Comparison of ENCODE assay signal across 8 cellular contexts in genomic region chr6:32816746-32817204, GRCh38. TPM values are rescaled to one million over a fixed set of nuclear protein-coding genes. Genes with fewer than 3 reads are reported as not detected.
DNase-seq lines count a peak whose midpoint lies in the region; ATAC-seq lines count a peak whose summit lies in the region.

Gene HLA-DOB, minus strand, starts transcription at chr6:32817002. Its CDS starts 51 bp downstream, at chr6:32816951.

- no peaks in the 10 kb centered on the region for H3K27me3 Mint-ChIP-seq in activated naive CD8-positive, alpha-beta T cell treated with anti-CD3 and anti-CD28 coated beads for 36 hours

- H3K27ac Mint-ChIP-seq in activated naive CD8-positive, alpha-beta T cell treated with anti-CD3 and anti-CD28 coated beads for 36 hours, result peak within 1 kb of the TSS; percentile 70

- peak within 1 kb of the TSS; percentile 50 for H3K4me3 Mint-ChIP-seq in activated naive CD8-positive, alpha-beta T cell treated with anti-CD3 and anti-CD28 coated beads for 36 hours

- peaks cover 17% of the 10 kb centered on the region for H3K4me1 Mint-ChIP-seq in activated naive CD8-positive, alpha-beta T cell treated with anti-CD3 and anti-CD28 coated beads for 36 hours

- H3K36me3 Mint-ChIP-seq in activated naive CD8-positive, alpha-beta T cell treated with anti-CD3 and anti-CD28 coated beads for 36 hours, result no peaks in the 10 kb centered on the region

- H3K9me3 Mint-ChIP-seq in activated naive CD8-positive, alpha-beta T cell treated with anti-CD3 and anti-CD28 coated beads for 36 hours, result no peaks in the 10 kb centered on the region

- ATAC-seq in HG02588 (IDR thresholded peaks at IDR 0.05; ENCODE audit: unreplicated experiment), result peak; percentile 57
- no peak for ATAC-seq in GM18870 (IDR thresholded peaks at IDR 0.05; ENCODE audit: unreplicated experiment)

- DNase-seq in EH (ENCODE audit: low read depth), result peak; percentile 24
- DNase-seq in activated naive CD8-positive, alpha-beta T cell treated with anti-CD3 and anti-CD28 coated beads for 36 hours, result no peak
- peak; percentile 71 for DNase-seq in medulla oblongata (ENCODE audit: extremely low spot score)
- no peak for DNase-seq in NCI-H526 treated with DMSO at 0.1 percent for 48 hours (lab: John Stamatoyannopoulos, UW)
- DNase-seq in NCI-H69 (lab: John Stamatoyannopoulos, UW), result no peak
- no peak for DNase-seq in activated gamma-delta T cell treated with Interleukin-2 at 50 U/mL for 16 hours

RNA-seq across cellular contexts. Expression of gene HLA-DOB, which starts in this region (rescaled TPM):
- 1 to 10 TPM; 1.9 to 2.1 TPM for total RNA-seq in activated naive CD8-positive, alpha-beta T cell treated with anti-CD3 and anti-CD28 coated beads for 36 hours

Comparison
In these comparisons a context has a peak if more than half of its experiments do, and no peak if none do; other contexts are left out.
1. DNase-seq: peak in EH (single experiment) and medulla oblongata (single experiment); none in activated naive CD8-positive, alpha-beta T cell treated with anti-CD3 and anti-CD28 coated beads for 36 hours (single experiment), NCI-H526 treated with DMSO at 0.1 percent for 48 hours (single experiment), NCI-H69 (single experiment) and activated gamma-delta T cell treated with Interleukin-2 at 50 U/mL for 16 hours (single experiment).